13 cellular contexts compared by ENCODE assay signal in genomic region chr1:23904748-23905357, GRCh38. TPM values are rescaled to one million over a fixed set of nuclear protein-coding genes. Genes with fewer than 3 reads are reported as not detected.
DNase-seq lines count a peak whose midpoint lies in the region; ATAC-seq and TF ChIP-seq lines count a peak whose summit lies in the region.
"Had no signal": no experiment of that assay in that cellular context is flagged by ENCODE, and none has a peak within 500 bp of the region (broad histone marks: within the 10 kb centered on the region; RNA-seq: fewer than 3 reads in every experiment).

No MANE protein-coding gene starts in this region.

- peaks cover 20% of the 10 kb centered on the region for H3K4me1 Mint-ChIP-seq in activated CD4-positive, alpha-beta T cell treated with anti-CD3 and anti-CD28 coated beads, Interleukin-2, amount 10 ng/mL, durations not matched to agents 24 days and 14 days

- H3K36me3 Mint-ChIP-seq in activated CD4-positive, alpha-beta T cell treated with anti-CD3 and anti-CD28 coated beads, Interleukin-2, amount 10 ng/mL, durations not matched to agents 24 days and 14 days (ENCODE audit: low read depth) = no peaks in the 10 kb centered on the region

- H3K27me3 ChIP-seq in WERI-Rb-1 (ENCODE audit: insufficient read depth, low read depth, severe bottlenecking) = no peaks in the 10 kb centered on the region
- peaks cover 51% of the 10 kb centered on the region for H3K27me3 ChIP-seq in gastroesophageal sphincter

- H3K4me1 ChIP-seq in gastroesophageal sphincter = peaks cover 0 to 12% (median 3%) of the 10 kb centered on the region in 3 donors

- H3K36me3 ChIP-seq in WERI-Rb-1 (no peaks in the 10 kb centered on the region), gastroesophageal sphincter (no peaks in the 10 kb centered on the region)

- 83 to 100% methylated on average over 2 to 10 of the region's 10 CpGs for WGBS in gastroesophageal sphincter (ENCODE audit: low coverage in 1 of 2), 2 donors

- no peak overlapping the region for H3K4me3 Mint-ChIP-seq in activated CD4-positive, alpha-beta T cell treated with anti-CD3 and anti-CD28 coated beads, Interleukin-2, amount 10 ng/mL, durations not matched to agents 24 days and 14 days

- TF ChIP-seq CTCF in WERI-Rb-1 (IDR thresholded peaks at IDR 0.05; ENCODE audit: low read depth, low read length) (no peak), gastroesophageal sphincter (IDR thresholded peaks at IDR 0.05) (no peak)

- ATAC-seq in HG02973 (IDR thresholded peaks at IDR 0.05; ENCODE audit: unreplicated experiment) (peak; percentile 43), gastroesophageal sphincter (no peak)
- ATAC-seq: mucosa of descending colon had no signal

- no peak overlapping the region for H3K27ac ChIP-seq in WERI-Rb-1
- no peak overlapping the region for H3K27ac ChIP-seq in gastroesophageal sphincter

- H3K4me3 ChIP-seq in WERI-Rb-1 (ENCODE audit: low read depth, low read length) (no peak overlapping the region), gastroesophageal sphincter (no peak overlapping the region)
- H3K4me3 ChIP-seq: mucosa of descending colon had no signal

- DNase-seq in activated CD4-positive, alpha-beta T cell treated with anti-CD3 and anti-CD28 coated beads, Interleukin-2, amount 10 ng/mL, durations not matched to agents 24 days and 14 days = peak; percentile 66
- no peak for DNase-seq in activated CD4-positive, alpha-beta T cell treated with anti-CD3 and anti-CD28 coated beads, Interleukin-2, amount 50 U/mL, for 4 hours
- DNase-seq in SW480 (ENCODE audit: low spot score) (peak; percentile 30), WERI-Rb-1 (no peak), DMS153 treated with DMSO at 0.1 percent for 48 hours (lab: John Stamatoyannopoulos, UW; ENCODE audit: unreplicated experiment) (no peak)
- peak; percentile 16 to 29 for DNase-seq in stimulated activated CD4-positive, alpha-beta T cell treated with anti-CD3 and anti-CD28 coated beads, Interleukin-4, amount 100 ng/mL, for 48 hours (ENCODE audit: low read depth in 2 of 2)
- DNase-seq: ACHN, head of caudate nucleus, mucosa of descending colon, NCI-H2171 treated with DMSO at 0.1 percent for 48 hours had no signal

- no peaks in the 10 kb centered on the region for H3K9me3 ChIP-seq in WERI-Rb-1 (ENCODE audit: severe bottlenecking)
- H3K9me3 ChIP-seq in gastroesophageal sphincter = no peaks in the 10 kb centered on the region
- H3K9me3 ChIP-seq: mucosa of descending colon had no signal

- TF ChIP-seq EP300 in gastroesophageal sphincter (IDR thresholded peaks at IDR 0.05) = no peak

- H3K27ac Mint-ChIP-seq in activated CD4-positive, alpha-beta T cell treated with anti-CD3 and anti-CD28 coated beads, Interleukin-2, amount 10 ng/mL, durations not matched to agents 24 days and 14 days = no peak overlapping the region

- no peaks in the 10 kb centered on the region for H3K9me3 Mint-ChIP-seq in activated CD4-positive, alpha-beta T cell treated with anti-CD3 and anti-CD28 coated beads, Interleukin-2, amount 10 ng/mL, durations not matched to agents 24 days and 14 days

- peaks cover 33% of the 10 kb centered on the region for H3K27me3 Mint-ChIP-seq in activated CD4-positive, alpha-beta T cell treated with anti-CD3 and anti-CD28 coated beads, Interleukin-2, amount 10 ng/mL, durations not matched to agents 24 days and 14 days

- intact Hi-C loops in activated CD4-positive, alpha-beta T cell treated with anti-CD3 and anti-CD28 coated beads, Interleukin-2, amount 10 ng/mL, durations not matched to agents 24 days and 14 days (cut with micrococcal nuclease) = no loop called here

- TF ChIP-seq POLR2A in gastroesophageal sphincter (IDR thresholded peaks at IDR 0.05) = no peak

RNA-seq across cellular contexts. Expression of gene CNR2, which starts 8.3 kb away (rescaled TPM):
- 0.02 TPM in 1 of 2 replicates, not detected in the other for total RNA-seq in activated CD4-positive, alpha-beta T cell treated with anti-CD3 and anti-CD28 coated beads, Interleukin-2, amount 10 ng/mL, durations not matched to agents 24 days and 14 days
- not detected for total RNA-seq in gastroesophageal sphincter
- total RNA-seq: cardiac septum had no signal

RNA-seq across cellular contexts. Expression of gene FUCA1, which starts 36.8 kb away (rescaled TPM):
- total RNA-seq in activated CD4-positive, alpha-beta T cell treated with anti-CD3 and anti-CD28 coated beads, Interleukin-2, amount 10 ng/mL, durations not matched to agents 24 days and 14 days = 3.4 and 3.5 TPM in 2 replicates
- 10 to 100 TPM; 20.3 to 44.4 (median 23.5) TPM for total RNA-seq in gastroesophageal sphincter

RNA-seq across cellular contexts. Expression of gene PNRC2, which starts 54.8 kb away (rescaled TPM):
- 140 TPM in 2 replicates for total RNA-seq in activated CD4-positive, alpha-beta T cell treated with anti-CD3 and anti-CD28 coated beads, Interleukin-2, amount 10 ng/mL, durations not matched to agents 24 days and 14 days
- total RNA-seq in gastroesophageal sphincter = 100 to 1,000 TPM; 136 to 246 (median 207) TPM

Comparison
In these comparisons a context has a peak if more than half of its experiments do, and no peak if none do; other contexts are left out.
1. DNase-seq: peak in activated CD4-positive, alpha-beta T cell treated with anti-CD3 and anti-CD28 coated beads, Interleukin-2, amount 10 ng/mL, durations not matched to agents 24 days and 14 days (single experiment), SW480 (single experiment) and stimulated activated CD4-positive, alpha-beta T cell treated with anti-CD3 and anti-CD28 coated beads, Interleukin-4, amount 100 ng/mL, for 48 hours (2 of 2); none in activated CD4-positive, alpha-beta T cell treated with anti-CD3 and anti-CD28 coated beads, Interleukin-2, amount 50 U/mL, for 4 hours (0 of 2), WERI-Rb-1 (single experiment) and DMS153 treated with DMSO at 0.1 percent for 48 hours (single experiment).